Comparison of ENCODE assay signal across 7 cellular contexts in genomic region chr9:112334319-112334828, GRCh38.
DNase-seq lines count a peak whose midpoint lies in the region; TF ChIP-seq lines count a peak whose summit lies in the region.

No MANE protein-coding gene starts in this region.

- no peak overlapping the region for H3K27ac ChIP-seq in iPS-18a (ENCODE audit: low read length)

- peaks cover 13% of the 10 kb centered on the region for H3K4me1 ChIP-seq in iPS-18a (ENCODE audit: control insufficient read depth, low read depth, low read length)

- H3K27me3 ChIP-seq in iPS-18a (ENCODE audit: control insufficient read depth, insufficient read depth, low read length), result no peaks in the 10 kb centered on the region

- no peak for TF ChIP-seq CTCF in GM13976 (IDR thresholded peaks at IDR 0.05; ENCODE audit: borderline replicate concordance, control extremely low read depth, extremely low read depth, insufficient read depth, missing control alignments)

- DNase-seq in GM13976 (ENCODE audit: low spot score), result peak; percentile 41
- peak; percentile 67 for DNase-seq in NOMO-1 treated with DMSO at 0.1 percent for 48 hours (lab: John Stamatoyannopoulos, UW; ENCODE audit: unreplicated experiment)
- peak; percentile 65 for DNase-seq in activated naive CD4-positive, alpha-beta T cell treated with anti-CD3 and anti-CD28 coated beads, Interleukin-2, amount 50 U/mL, for 16 hours
- DNase-seq in stimulated activated CD4-positive, alpha-beta T cell treated with anti-CD3 and anti-CD28 coated beads, Interleukin-2, amount 100 ng/mL, for 24 hours, result peak; percentile 53
- no peak for DNase-seq in T1000 (lab: John Stamatoyannopoulos, UW)
- no peak for DNase-seq in HPDE6-E6E7 (ENCODE audit: extremely low spot score)

- peak overlapping the region; percentile 73 for H3K9ac ChIP-seq in iPS-18a (ENCODE audit: low read length)

- no peaks in the 10 kb centered on the region for H3K36me3 ChIP-seq in iPS-18a (ENCODE audit: control insufficient read depth, low read depth, low read length)

- no peaks in the 10 kb centered on the region for H3K9me3 ChIP-seq in iPS-18a (ENCODE audit: control insufficient read depth, low read depth, low read length)

- peak overlapping the region; percentile 72 for H3K4me3 ChIP-seq in iPS-18a (ENCODE audit: low read length)

- in situ Hi-C loops in GM13976 (cut with MboI; ENCODE audit: low sequenced_read_pairs, unreplicated experiment), result no loop called here

Comparison
In these comparisons a context has a peak if more than half of its experiments do, and no peak if none do; other contexts are left out.
1. DNase-seq: peak in GM13976 (single experiment), NOMO-1 treated with DMSO at 0.1 percent for 48 hours (single experiment), activated naive CD4-positive, alpha-beta T cell treated with anti-CD3 and anti-CD28 coated beads, Interleukin-2, amount 50 U/mL, for 16 hours (single experiment) and stimulated activated CD4-positive, alpha-beta T cell treated with anti-CD3 and anti-CD28 coated beads, Interleukin-2, amount 100 ng/mL, for 24 hours (2 of 2); none in T1000 (single experiment) and HPDE6-E6E7 (single experiment).